Comparison of ENCODE assay signal across 18 cellular contexts in genomic region chr9:8600914-8601680, GRCh38.
DNase-seq lines count a peak whose midpoint lies in the region; ATAC-seq and TF ChIP-seq lines count a peak whose summit lies in the region.
"Had no signal": no experiment of that assay in that cellular context is flagged by ENCODE, and none has a peak within 500 bp of the region (broad histone marks: within the 10 kb centered on the region; RNA-seq: fewer than 3 reads in every experiment).

No MANE protein-coding gene starts in this region.

- H3K9me3 Mint-ChIP-seq in activated CD8-positive, alpha-beta T cell treated with anti-CD3 and anti-CD28 coated beads, Interleukin-2, amount 10 ng/mL, durations not matched to agents 7 days and 5 days (ENCODE audit: insufficient read depth), result no peaks in the 10 kb centered on the region
- H3K9me3 Mint-ChIP-seq: activated T-helper 1 cell treated with anti-CD3 and anti-CD28 coated beads, Interleukin-12 subunit alpha, Interleukin-12 subunit beta, Interleukin-2, Interleukin-4 antibody, amounts not matched to agents 30 ng/mL and 10 ng/mL and 1 ng/mL, durations not matched to agents 14 hours and 24 hours and 36 hours; nephron had no signal

- H3K27me3 Mint-ChIP-seq in activated CD8-positive, alpha-beta T cell treated with anti-CD3 and anti-CD28 coated beads, Interleukin-2, amount 10 ng/mL, durations not matched to agents 7 days and 5 days (ENCODE audit: low read depth), result no peaks in the 10 kb centered on the region
- H3K27me3 Mint-ChIP-seq: CD4-positive, alpha-beta memory T cell had no signal

- CTCF ChIA-PET in activated CD8-positive, alpha-beta T cell treated with anti-CD3 and anti-CD28 coated beads, Interleukin-2, amount 10 ng/mL, durations not matched to agents 7 days and 5 days (lab: Charles Lee), result no interaction called here

- H3K4me1 ChIP-seq in sigmoid colon, result no peaks in the 10 kb centered on the region
- H3K4me1 ChIP-seq: thyroid gland had no signal

- no peak overlapping the region for H3K4me3 Mint-ChIP-seq in activated CD8-positive, alpha-beta T cell treated with anti-CD3 and anti-CD28 coated beads, Interleukin-2, amount 10 ng/mL, durations not matched to agents 7 days and 5 days
- H3K4me3 Mint-ChIP-seq: activated T-helper 1 cell treated with anti-CD3 and anti-CD28 coated beads, Interleukin-12 subunit alpha, Interleukin-12 subunit beta, Interleukin-2, Interleukin-4 antibody, amounts not matched to agents 30 ng/mL and 10 ng/mL and 1 ng/mL, durations not matched to agents 14 hours and 24 hours and 36 hours; CD4-positive, alpha-beta memory T cell; nephron had no signal

- no peaks in the 10 kb centered on the region for H3K36me3 Mint-ChIP-seq in activated CD8-positive, alpha-beta T cell treated with anti-CD3 and anti-CD28 coated beads, Interleukin-2, amount 10 ng/mL, durations not matched to agents 7 days and 5 days (ENCODE audit: low read depth)
- H3K36me3 Mint-ChIP-seq: CD4-positive, alpha-beta memory T cell had no signal

- H3K4me3 ChIP-seq in epithelial cell of esophagus (ENCODE audit: low read length) (no peak overlapping the region), sigmoid colon (no peak overlapping the region)
- H3K4me3 ChIP-seq: K562, thyroid gland had no signal

- H3K27ac Mint-ChIP-seq in activated CD8-positive, alpha-beta T cell treated with anti-CD3 and anti-CD28 coated beads, Interleukin-2, amount 10 ng/mL, durations not matched to agents 7 days and 5 days, result no peak overlapping the region
- H3K27ac Mint-ChIP-seq: activated T-helper 1 cell treated with anti-CD3 and anti-CD28 coated beads, Interleukin-12 subunit alpha, Interleukin-12 subunit beta, Interleukin-2, Interleukin-4 antibody, amounts not matched to agents 30 ng/mL and 10 ng/mL and 1 ng/mL, durations not matched to agents 14 hours and 24 hours and 36 hours; CD4-positive, alpha-beta memory T cell; nephron had no signal

- H3K27me3 ChIP-seq in sigmoid colon, result no peaks in the 10 kb centered on the region
- H3K27me3 ChIP-seq: thyroid gland had no signal

- no peak overlapping the region for H3K27ac ChIP-seq in sigmoid colon
- H3K27ac ChIP-seq: thyroid gland had no signal

- no peaks in the 10 kb centered on the region for H3K9me3 ChIP-seq in sigmoid colon
- H3K9me3 ChIP-seq: thyroid gland had no signal

- no peak for TF ChIP-seq CTCF in epithelial cell of esophagus (IDR thresholded peaks at IDR 0.05; ENCODE audit: insufficient read depth, low read depth, low read length, missing control alignments)
- no peak for TF ChIP-seq CTCF in sigmoid colon (IDR thresholded peaks at IDR 0.05)

- ATAC-seq in left lobe of liver (peak; percentile 37), GM19397 (IDR thresholded peaks at IDR 0.05; ENCODE audit: unreplicated experiment) (no peak)
- ATAC-seq in activated CD8-positive, alpha-beta T cell treated with anti-CD3 and anti-CD28 coated beads, Interleukin-2, amount 10 ng/mL, durations not matched to agents 7 days and 5 days, result no peak
- ATAC-seq: esophagus mucosa, K562 had no signal

- no peaks in the 10 kb centered on the region for H3K36me3 ChIP-seq in sigmoid colon
- H3K36me3 ChIP-seq: thyroid gland had no signal

- 92 to 95% methylated on average over 4 of the region's 4 CpGs for WGBS in sigmoid colon, 2 donors

- no peak for TF ChIP-seq POLR2A in sigmoid colon (IDR thresholded peaks at IDR 0.05)

- no peaks in the 10 kb centered on the region for H3K4me1 Mint-ChIP-seq in activated CD8-positive, alpha-beta T cell treated with anti-CD3 and anti-CD28 coated beads, Interleukin-2, amount 10 ng/mL, durations not matched to agents 7 days and 5 days (ENCODE audit: low read depth)
- H3K4me1 Mint-ChIP-seq: CD4-positive, alpha-beta memory T cell had no signal

- intact Hi-C loops in sigmoid colon (cut with DNase I), result no loop called here

- DNase-seq in NCI-H69 (lab: John Stamatoyannopoulos, UW), result peak; percentile 49
- DNase-seq in epithelial cell of esophagus (ENCODE audit: low read depth), result peak; percentile 13
- DNase-seq in left lobe of liver (ENCODE audit: low spot score), result no peak
- DNase-seq in sigmoid colon, result peak; percentile 40
- DNase-seq in activated CD4-positive, alpha-beta T cell treated with anti-CD3 and anti-CD28 coated beads for 48 hours, result no peak
- DNase-seq in activated CD8-positive, alpha-beta T cell treated with anti-CD3 and anti-CD28 coated beads, Interleukin-2, amount 10 ng/mL, durations not matched to agents 7 days and 5 days, result no peak
- no peak for DNase-seq in activated effector memory CD4-positive, alpha-beta T cell treated with Interleukin-2 at 50 U/mL for 16 hours
- DNase-seq: CD4-positive, alpha-beta memory T cell; central memory CD4-positive, alpha-beta T cell; NCI-H1694; NCI-H2227 treated with DMSO at 0.1 percent for 48 hours; T-helper 9 cell; thyroid gland had no signal

- POLR2A ChIA-PET in activated CD8-positive, alpha-beta T cell treated with anti-CD3 and anti-CD28 coated beads, Interleukin-2, amount 10 ng/mL, durations not matched to agents 7 days and 5 days (lab: Charles Lee), result no interaction called here

- TF ChIP-seq EP300 in sigmoid colon (IDR thresholded peaks at IDR 0.05), result no peak

Comparison
In these comparisons a context has a peak if more than half of its experiments do, and no peak if none do; other contexts are left out.
1. DNase-seq: peak in NCI-H69 (single experiment), epithelial cell of esophagus (single experiment) and sigmoid colon (single experiment); none in left lobe of liver (single experiment), activated CD4-positive, alpha-beta T cell treated with anti-CD3 and anti-CD28 coated beads for 48 hours (single experiment), activated CD8-positive, alpha-beta T cell treated with anti-CD3 and anti-CD28 coated beads, Interleukin-2, amount 10 ng/mL, durations not matched to agents 7 days and 5 days (single experiment) and activated effector memory CD4-positive, alpha-beta T cell treated with Interleukin-2 at 50 U/mL for 16 hours (single experiment).